Comparison of ENCODE assay signal across 17 cellular contexts in genomic region chr14:53016491-53016890, GRCh38.
A peak's percentile ranks its signal among the peaks of the same experiment; 100 is the strongest.
DNase-seq lines count a peak whose midpoint lies in the region; ATAC-seq and TF ChIP-seq lines count a peak whose summit lies in the region.
"Had no signal": no experiment of that assay in that cellular context is flagged by ENCODE, and none has a peak within 500 bp of the region (broad histone marks: within the 10 kb centered on the region; RNA-seq: fewer than 3 reads in every experiment).

No MANE protein-coding gene starts in this region.

- H3K4me3 ChIP-seq in AG04449 (ENCODE audit: low read depth, low read length) = no peak overlapping the region
- H3K4me3 ChIP-seq in choroid plexus epithelial cell (ENCODE audit: low read depth, low read length) = no peak overlapping the region

- POLR2A ChIA-PET in AG04449 (lab: Yijun Ruan, JAX) = no interaction called here

- ATAC-seq in stimulated activated naive CD8-positive, alpha-beta T cell treated with anti-CD3 and anti-CD28 coated beads, Interleukin-15, Interleukin-2, amounts not matched to agents 100 U/mL and 50 U/mL, for 24 hours = no peak
- no peak for ATAC-seq in HG03159 (IDR thresholded peaks at IDR 0.05; ENCODE audit: unreplicated experiment)

- H3K4me1 Mint-ChIP-seq in HFFc6 (ENCODE audit: low read depth) = peaks cover 48% of the 10 kb centered on the region
- H3K4me1 Mint-ChIP-seq in nephron progenitor cell = peaks cover 19% of the 10 kb centered on the region
- H3K4me1 Mint-ChIP-seq: CD14-positive monocyte had no signal

- H3K27me3 Mint-ChIP-seq in HFFc6 (ENCODE audit: insufficient read depth) = peaks cover 4% of the 10 kb centered on the region; the same call in 1 of the 2 replicates
- peaks cover 8% of the 10 kb centered on the region for H3K27me3 Mint-ChIP-seq in nephron progenitor cell (ENCODE audit: low read depth, poor library complexity)

- TF ChIP-seq CTCF in AG04449 (IDR thresholded peaks at IDR 0.05; ENCODE audit: insufficient read depth, low read length, missing control alignments) (no peak), HFFc6 (IDR thresholded peaks at IDR 0.05) (no peak), choroid plexus epithelial cell (conservative IDR thresholded peaks at IDR 0.05; ENCODE audit: low read depth, low read length) (no peak), nephron progenitor cell (IDR thresholded peaks at IDR 0.05) (no peak)

- H3K4me3 Mint-ChIP-seq in HFFc6 (no peak overlapping the region), nephron progenitor cell (no peak overlapping the region)
- H3K4me3 Mint-ChIP-seq: CD14-positive monocyte, H9 had no signal

- H3K36me3 Mint-ChIP-seq in HFFc6 (ENCODE audit: low read depth) (no peaks in the 10 kb centered on the region), nephron progenitor cell (ENCODE audit: low read depth) (peaks cover 11% of the 10 kb centered on the region)
- H3K36me3 Mint-ChIP-seq: CD14-positive monocyte had no signal

- CTCF ChIA-PET in AG04449 (lab: Yijun Ruan, JAX) = interaction anchor here (0.9 kb wide), 1 partner anchor 64 kb away, joined by 3 read pairs; no protein-coding TSS in a partner anchor

- no peaks in the 10 kb centered on the region for H3K9me3 Mint-ChIP-seq in HFFc6
- H3K9me3 Mint-ChIP-seq in nephron progenitor cell = peaks cover 14% of the 10 kb centered on the region

- H3K27ac Mint-ChIP-seq in HFFc6 (peak overlapping the region; percentile 47), nephron progenitor cell (peak overlapping the region; percentile 75)
- H3K27ac Mint-ChIP-seq: CD14-positive monocyte had no signal

- DNase-seq in AG04449 (ENCODE audit: low read depth, low spot score) (peak; percentile 56), HFFc6 (peak; percentile 12), choroid plexus epithelial cell (ENCODE audit: low read depth) (peak; percentile 53), nephron progenitor cell (no peak), globus pallidus (ENCODE audit: low spot score) (no peak)
- DNase-seq in stimulated activated naive CD8-positive, alpha-beta T cell treated with anti-CD3 and anti-CD28 coated beads, Interleukin-15, Interleukin-2, amounts not matched to agents 100 U/mL and 50 U/mL, for 24 hours = no peak
- DNase-seq: AML-193, DMS 273 treated with DMSO at 0.1 percent for 48 hours, H9, Karpas-422, MM.1S, NCI-H1105, NCI-H187 treated with DMSO at 0.1 percent for 48 hours, NCI-H69, SHP77 had no signal

Comparison
In these comparisons a context has a peak if more than half of its experiments do, and no peak if none do; other contexts are left out.
1. DNase-seq: peak in AG04449 (single experiment), HFFc6 (single experiment) and choroid plexus epithelial cell (single experiment); none in nephron progenitor cell (single experiment), stimulated activated naive CD8-positive, alpha-beta T cell treated with anti-CD3 and anti-CD28 coated beads, Interleukin-15, Interleukin-2, amounts not matched to agents 100 U/mL and 50 U/mL, for 24 hours (single experiment) and globus pallidus (single experiment).